Comparison of ENCODE assay signal across 31 cellular contexts in the genomic region with DNA sequence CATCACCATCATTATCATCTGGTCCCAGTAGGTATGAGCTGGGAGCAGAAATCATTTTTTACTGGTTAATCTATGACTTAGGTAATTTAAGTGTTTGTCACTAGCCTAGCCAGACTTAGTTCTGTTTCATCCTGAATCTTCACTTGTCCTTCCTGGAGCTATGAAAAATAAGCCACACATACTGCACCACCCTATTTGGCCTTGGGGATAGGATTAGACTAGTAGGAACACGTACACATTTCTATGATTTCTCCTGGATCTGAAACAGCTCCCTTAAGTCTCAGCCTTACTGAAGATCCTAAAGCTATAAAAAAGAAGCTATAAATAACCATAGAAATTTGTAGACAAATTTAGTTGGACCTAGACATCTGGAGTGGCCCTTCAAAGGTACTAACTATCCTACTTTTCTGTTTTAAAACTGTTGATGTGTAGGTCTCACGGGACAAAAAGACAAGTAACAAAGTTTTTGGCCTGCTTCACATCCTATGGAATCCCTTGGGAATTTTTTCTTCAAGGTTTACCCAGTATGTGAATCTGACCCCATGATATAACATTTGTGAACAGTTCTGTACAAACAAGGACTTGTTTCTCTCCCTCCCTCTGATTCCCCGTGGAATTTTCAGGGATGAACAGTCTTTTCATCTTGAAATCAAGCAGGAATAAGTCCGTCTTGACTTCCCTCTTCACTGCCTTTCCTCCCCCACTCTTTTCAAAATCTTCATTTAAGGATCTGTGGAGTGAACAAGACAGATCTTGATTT.
DNase-seq lines count a peak whose midpoint lies in the region; ATAC-seq and TF ChIP-seq lines count a peak whose summit lies in the region.
"Had no signal": no experiment of that assay in that cellular context is flagged by ENCODE, and none has a peak within 500 bp of the region (broad histone marks: within the 10 kb centered on the region; RNA-seq: fewer than 3 reads in every experiment).

No MANE protein-coding gene starts in this region.

- H3K4me3 ChIP-seq in CD4-positive, alpha-beta memory T cell (ENCODE audit: low read length in 2 of 2): no peak overlapping the region
- H3K4me3 ChIP-seq: ascending aorta, GM12878, HAP-1, psoas muscle, SK-N-MC had no signal

- no peaks in the 10 kb centered on the region for H3K36me3 Mint-ChIP-seq in neural crest cell (ENCODE audit: low read depth)
- H3K36me3 Mint-ChIP-seq in CD4-positive, alpha-beta memory T cell: no peaks in the 10 kb centered on the region
- H3K36me3 Mint-ChIP-seq: stimulated activated effector memory CD8-positive, alpha-beta T cell treated with anti-CD3 and anti-CD28 coated beads, Interleukin-12 subunit alpha, Interleukin-12 subunit beta, amount 100 ng/mL, for 72 hours; type B pancreatic cell had no signal

- CTCF ChIA-PET in CD4-positive, alpha-beta memory T cell (lab: Charles Lee; ENCODE audit: partially characterized antibody): no interaction called here

- TF ChIP-seq CTCF in neural crest cell (conservative IDR thresholded peaks at IDR 0.05): no peak

- H3K27ac Mint-ChIP-seq in neural crest cell (ENCODE audit: unreplicated experiment): peak overlapping the region; percentile 83
- no peak overlapping the region for H3K27ac Mint-ChIP-seq in CD4-positive, alpha-beta memory T cell
- H3K27ac Mint-ChIP-seq: endodermal cell; stimulated activated effector memory CD8-positive, alpha-beta T cell treated with anti-CD3 and anti-CD28 coated beads, Interleukin-12 subunit alpha, Interleukin-12 subunit beta, amount 100 ng/mL, for 72 hours; T-helper 1 cell treated with Interleukin-12 subunit alpha and Interleukin-12 subunit beta and Interleukin-4 antibody, amounts not matched to agents 30 μg/mL and 1 μg/mL, for 36 hours; type B pancreatic cell had no signal

- POLR2A ChIA-PET in CD4-positive, alpha-beta memory T cell (lab: Charles Lee; ENCODE audit: partially characterized antibody): no interaction called here

- H3K36me3 ChIP-seq in CD4-positive, alpha-beta memory T cell (ENCODE audit: insufficient read depth, low read length): no peaks in the 10 kb centered on the region
- H3K36me3 ChIP-seq: ascending aorta, HAP-1, neutrophil had no signal

- H3K27me3 ChIP-seq in CD4-positive, alpha-beta memory T cell (ENCODE audit: insufficient read depth, low read length): no peaks in the 10 kb centered on the region
- H3K27me3 ChIP-seq: ascending aorta, neutrophil had no signal

- intact Hi-C loops in left ventricle myocardium superior (cut with micrococcal nuclease): no loop called here
- intact Hi-C loops in Right ventricle myocardium superior (cut with DNase I): no loop called here
- intact Hi-C loops in CD4-positive, alpha-beta memory T cell (cut with micrococcal nuclease): no loop called here

- no peaks in the 10 kb centered on the region for H3K9me3 ChIP-seq in CD4-positive, alpha-beta memory T cell (ENCODE audit: control insufficient read depth in 1 of 2, low read length in 2 of 2)
- H3K9me3 ChIP-seq: ascending aorta, HAP-1, neutrophil, psoas muscle had no signal

- H3K4me1 ChIP-seq in CD4-positive, alpha-beta memory T cell (ENCODE audit: insufficient read depth, low read length): no peaks in the 10 kb centered on the region
- H3K4me1 ChIP-seq: ascending aorta, HAP-1, psoas muscle had no signal

- H3K4me3 Mint-ChIP-seq in neural crest cell: no peak overlapping the region
- no peak overlapping the region for H3K4me3 Mint-ChIP-seq in CD4-positive, alpha-beta memory T cell
- H3K4me3 Mint-ChIP-seq: activated T-cell treated with anti-CD3 and anti-CD28 coated beads, Interleukin-2, amount 50 U/mL, for 4 hours; endodermal cell; stimulated activated effector memory CD8-positive, alpha-beta T cell treated with anti-CD3 and anti-CD28 coated beads, Interleukin-12 subunit alpha, Interleukin-12 subunit beta, amount 100 ng/mL, for 72 hours; T-helper 1 cell treated with Interleukin-12 subunit alpha and Interleukin-12 subunit beta and Interleukin-4 antibody, amounts not matched to agents 30 μg/mL and 1 μg/mL, for 36 hours; type B pancreatic cell had no signal

- no peaks in the 10 kb centered on the region for H3K9me3 Mint-ChIP-seq in neural crest cell
- no peaks in the 10 kb centered on the region for H3K9me3 Mint-ChIP-seq in CD4-positive, alpha-beta memory T cell
- H3K9me3 Mint-ChIP-seq: activated T-cell treated with anti-CD3 and anti-CD28 coated beads, Interleukin-2, amount 50 U/mL, for 4 hours; endodermal cell; stimulated activated effector memory CD8-positive, alpha-beta T cell treated with anti-CD3 and anti-CD28 coated beads, Interleukin-12 subunit alpha, Interleukin-12 subunit beta, amount 100 ng/mL, for 72 hours; T-helper 1 cell treated with Interleukin-12 subunit alpha and Interleukin-12 subunit beta and Interleukin-4 antibody, amounts not matched to agents 30 μg/mL and 1 μg/mL, for 36 hours; type B pancreatic cell had no signal

- H3K4me1 Mint-ChIP-seq in neural crest cell: peaks cover 40% of the 10 kb centered on the region
- no peaks in the 10 kb centered on the region for H3K4me1 Mint-ChIP-seq in CD4-positive, alpha-beta memory T cell
- H3K4me1 Mint-ChIP-seq: stimulated activated effector memory CD8-positive, alpha-beta T cell treated with anti-CD3 and anti-CD28 coated beads, Interleukin-12 subunit alpha, Interleukin-12 subunit beta, amount 100 ng/mL, for 72 hours had no signal

- no peaks in the 10 kb centered on the region for H3K27me3 Mint-ChIP-seq in neural crest cell (ENCODE audit: low read depth)
- H3K27me3 Mint-ChIP-seq in CD4-positive, alpha-beta memory T cell: peaks cover 3 to 5% of the 10 kb centered on the region in 2 donors
- H3K27me3 Mint-ChIP-seq: type B pancreatic cell had no signal

- DNase-seq in left ventricle myocardium superior (no peak), Right ventricle myocardium superior (no peak), neural crest cell (ENCODE audit: low read depth, low spot score) (no peak), DMS153 treated with DMSO at 0.1 percent for 48 hours (lab: John Stamatoyannopoulos, UW; ENCODE audit: unreplicated experiment) (no peak)
- no peak for DNase-seq in CD4-positive, alpha-beta memory T cell
- DNase-seq: activated CD4-positive, CD25-positive, alpha-beta regulatory T cell; activated gamma-delta T cell treated with Interleukin-2 at 50 U/mL for 16 hours; activated T-cell treated with anti-CD3 and anti-CD28 coated beads, Interleukin-2, amount 50 U/mL, for 4 hours; caudate nucleus; dermis blood vessel endothelial cell; DMS 273 treated with DMSO at 0.1 percent for 48 hours; endodermal cell; mesendoderm; NCI-H2029; NCI-H524 treated with DMSO at 0.1 percent for 48 hours; OCI-M1; psoas muscle had no signal

- ATAC-seq in left ventricle myocardium superior (peak; percentile 60), Right ventricle myocardium superior (ENCODE audit: poor library complexity) (no peak), esophagus mucosa (peak; percentile 59), GM21360 (IDR thresholded peaks at IDR 0.05; ENCODE audit: unreplicated experiment) (no peak), GM21619 (IDR thresholded peaks at IDR 0.05; ENCODE audit: unreplicated experiment) (no peak)
- ATAC-seq: activated T-cell treated with anti-CD3 and anti-CD28 coated beads, Interleukin-2, amount 50 U/mL, for 4 hours; GM12878; left lobe of liver; psoas muscle; stimulated activated effector memory CD8-positive, alpha-beta T cell treated with anti-CD3 and anti-CD28 coated beads, Interleukin-12 subunit alpha, Interleukin-12 subunit beta, amount 100 ng/mL, for 72 hours had no signal

- H3K27ac ChIP-seq in CD4-positive, alpha-beta memory T cell (ENCODE audit: low read depth, low read length): no peak overlapping the region
- H3K27ac ChIP-seq: ascending aorta, HL-60, neutrophil, psoas muscle, RWPE1, SK-N-MC had no signal

Comparison
In these comparisons a context has a peak if more than half of its experiments do, and no peak if none do; other contexts are left out.
1. ATAC-seq: peak in left ventricle myocardium superior (single experiment) and esophagus mucosa (single experiment); none in Right ventricle myocardium superior (single experiment), GM21360 (single experiment) and GM21619 (single experiment).